8 cellular contexts compared by ENCODE assay signal in genomic region chr6:142871910-142872331, GRCh38.
DNase-seq lines count a peak whose midpoint lies in the region; ATAC-seq and TF ChIP-seq lines count a peak whose summit lies in the region.

No MANE protein-coding gene starts in this region.

- H3K9me3 ChIP-seq in hepatocyte (ENCODE audit: low read depth): no peaks in the 10 kb centered on the region
- no peaks in the 10 kb centered on the region for H3K9me3 ChIP-seq in Caco-2

- 53% methylated on average over 4 of the region's 4 CpGs for WGBS in hepatocyte (ENCODE audit: low lambda C conversion rate, missing lambda C conversion rate)

- CTCF ChIA-PET in Caco-2 (lab: Charles Lee): no interaction called here

- H3K4me3 ChIP-seq in KMS-11 (IDR thresholded peaks at IDR 0.05; ENCODE audit: insufficient read depth, low read depth, low read length) (no peak overlapping the region), hepatocyte (no peak overlapping the region), Caco-2 (ENCODE audit: low read depth, low read length) (no peak overlapping the region)

- peak overlapping the region; percentile 33; the same call in 1 of the 2 replicates for H3K4me2 ChIP-seq in KMS-11
- peak overlapping the region; percentile 14 for H3K4me2 ChIP-seq in hepatocyte

- H3K27me3 Mint-ChIP-seq in activated naive CD8-positive, alpha-beta T cell: no peaks in the 10 kb centered on the region
- H3K27me3 Mint-ChIP-seq in stimulated activated naive B cell treated with anti-CD40 and anti-IgM and Interleukin-4, amounts not matched to agents 10 μg/mL and 1 μg/mL and 100 μg/mL, for 72 hours: no peaks in the 10 kb centered on the region
- peaks cover 6% of the 10 kb centered on the region for H3K27me3 Mint-ChIP-seq in Caco-2 (ENCODE audit: insufficient read depth, unreplicated experiment)

- POLR2A ChIA-PET in Caco-2 (lab: Charles Lee): no interaction called here

- peak overlapping the region; percentile 78 for H3K4me3 Mint-ChIP-seq in activated naive CD8-positive, alpha-beta T cell
- peak overlapping the region; percentile 66 to 68 for H3K4me3 Mint-ChIP-seq in stimulated activated naive B cell treated with anti-CD40 and anti-IgM and Interleukin-4, amounts not matched to agents 10 μg/mL and 1 μg/mL and 100 μg/mL, for 72 hours
- no peak overlapping the region for H3K4me3 Mint-ChIP-seq in Caco-2 (ENCODE audit: unreplicated experiment)

- H3K4me1 ChIP-seq in KMS-11 (ENCODE audit: low read depth, poor library complexity, severe bottlenecking): peaks cover 62% of the 10 kb centered on the region
- no peaks in the 10 kb centered on the region for H3K4me1 ChIP-seq in hepatocyte (ENCODE audit: insufficient read depth)
- peaks cover 30% of the 10 kb centered on the region for H3K4me1 ChIP-seq in Caco-2

- no TSS peak for BruUV-seq in Caco-2 (replicated peaks; lab: Mats Ljungman, UMichigan)

- no peaks in the 10 kb centered on the region for H3K9me3 Mint-ChIP-seq in activated naive CD8-positive, alpha-beta T cell (ENCODE audit: low read depth)
- H3K9me3 Mint-ChIP-seq in stimulated activated naive B cell treated with anti-CD40 and anti-IgM and Interleukin-4, amounts not matched to agents 10 μg/mL and 1 μg/mL and 100 μg/mL, for 72 hours: peaks cover 0 to 4% of the 10 kb centered on the region in 2 donors
- H3K9me3 Mint-ChIP-seq in Caco-2 (ENCODE audit: unreplicated experiment): no peaks in the 10 kb centered on the region

- H3K36me3 Mint-ChIP-seq in activated naive CD8-positive, alpha-beta T cell: peaks cover 14% of the 10 kb centered on the region
- peaks cover 7 to 21% of the 10 kb centered on the region in 2 donors for H3K36me3 Mint-ChIP-seq in stimulated activated naive B cell treated with anti-CD40 and anti-IgM and Interleukin-4, amounts not matched to agents 10 μg/mL and 1 μg/mL and 100 μg/mL, for 72 hours
- no peaks in the 10 kb centered on the region for H3K36me3 Mint-ChIP-seq in Caco-2 (ENCODE audit: insufficient read depth, unreplicated experiment)

- H2AFZ ChIP-seq in KMS-11 (ENCODE audit: low read depth) (no peak overlapping the region), hepatocyte (no peak overlapping the region)

- peak overlapping the region; percentile 81 for H3K27ac Mint-ChIP-seq in activated naive CD8-positive, alpha-beta T cell
- H3K27ac Mint-ChIP-seq in stimulated activated naive B cell treated with anti-CD40 and anti-IgM and Interleukin-4, amounts not matched to agents 10 μg/mL and 1 μg/mL and 100 μg/mL, for 72 hours: peak overlapping the region; percentile 95
- no peak overlapping the region for H3K27ac Mint-ChIP-seq in Caco-2 (ENCODE audit: unreplicated experiment)

- DNase-seq in EL (peak; percentile 88), hepatocyte (ENCODE audit: low spot score) (peak; percentile 60), Caco-2 (no peak), NCI-H128 (lab: John Stamatoyannopoulos, UW; ENCODE audit: unreplicated experiment) (no peak)
- peak; percentile 69 for DNase-seq in stimulated activated naive B cell treated with anti-CD40 and anti-IgM and Interleukin-4, amounts not matched to agents 10 μg/mL and 1 μg/mL and 100 μg/mL, for 72 hours

- TF ChIP-seq CTCF in KMS-11 (conservative IDR thresholded peaks at IDR 0.05; ENCODE audit: low read depth, low read length) (no peak), hepatocyte (IDR thresholded peaks at IDR 0.05; ENCODE audit: poor library complexity) (no peak), Caco-2 (IDR thresholded peaks at IDR 0.05; ENCODE audit: insufficient read depth in 1 of 2, low read depth in 1 of 2, low read length in 1 of 2, severe bottlenecking in 1 of 2, unreplicated experiment in 1 of 2) (no peak)

- no peaks in the 10 kb centered on the region for H4K20me1 ChIP-seq in KMS-11 (ENCODE audit: insufficient read depth)
- no peaks in the 10 kb centered on the region for H4K20me1 ChIP-seq in hepatocyte (ENCODE audit: insufficient read depth, poor library complexity, severe bottlenecking)

- intact Hi-C loops in Caco-2 (cut with micrococcal nuclease; ENCODE audit: unreplicated experiment): no loop called here

- H3K4me1 Mint-ChIP-seq in activated naive CD8-positive, alpha-beta T cell (ENCODE audit: low read depth): peaks cover 89% of the 10 kb centered on the region
- peaks cover 60 to 85% of the 10 kb centered on the region in 2 donors for H3K4me1 Mint-ChIP-seq in stimulated activated naive B cell treated with anti-CD40 and anti-IgM and Interleukin-4, amounts not matched to agents 10 μg/mL and 1 μg/mL and 100 μg/mL, for 72 hours
- peaks cover 21% of the 10 kb centered on the region for H3K4me1 Mint-ChIP-seq in Caco-2 (ENCODE audit: low read depth, unreplicated experiment)

- H3K36me3 ChIP-seq in KMS-11 (ENCODE audit: insufficient read depth) (no peaks in the 10 kb centered on the region), hepatocyte (replicated peaks; ENCODE audit: insufficient read depth, low read depth) (no peaks in the 10 kb centered on the region), Caco-2 (ENCODE audit: control insufficient read depth, insufficient read depth, low read length) (no peaks in the 10 kb centered on the region)

- H3K27me3 ChIP-seq in KMS-11 (ENCODE audit: insufficient read depth, low read depth) (no peaks in the 10 kb centered on the region), hepatocyte (no peaks in the 10 kb centered on the region), Caco-2 (replicated peaks; ENCODE audit: control insufficient read depth, insufficient read depth, low read length) (no peaks in the 10 kb centered on the region)

- H3K9me2 ChIP-seq in hepatocyte (replicated peaks; ENCODE audit: insufficient read depth): no peaks in the 10 kb centered on the region

- no peak overlapping the region for H3K27ac ChIP-seq in KMS-11
- peak overlapping the region; percentile 70 for H3K27ac ChIP-seq in hepatocyte

- no peak overlapping the region for H3K9ac ChIP-seq in KMS-11

- ATAC-seq in GM21619 (IDR thresholded peaks at IDR 0.05; ENCODE audit: unreplicated experiment): peak; percentile 95
- peak; percentile 99 for ATAC-seq in stimulated activated naive B cell treated with anti-CD40 and anti-IgM and Interleukin-4, amounts not matched to agents 10 μg/mL and 1 μg/mL and 100 μg/mL, for 72 hours (replicated peaks)

- H3K79me2 ChIP-seq in KMS-11 (ENCODE audit: insufficient read depth, low read depth) (peaks cover 12% of the 10 kb centered on the region; the same call in 1 of the 2 replicates), hepatocyte (peaks cover 8% of the 10 kb centered on the region)

Comparison
In these comparisons a context has a peak if more than half of its experiments do, and no peak if none do; other contexts are left out.
1. DNase-seq: peak in EL (single experiment), hepatocyte (single experiment) and stimulated activated naive B cell treated with anti-CD40 and anti-IgM and Interleukin-4, amounts not matched to agents 10 μg/mL and 1 μg/mL and 100 μg/mL, for 72 hours (single experiment); none in Caco-2 (0 of 2) and NCI-H128 (single experiment).